1 cellular context compared by ENCODE assay signal in the genomic region with DNA sequence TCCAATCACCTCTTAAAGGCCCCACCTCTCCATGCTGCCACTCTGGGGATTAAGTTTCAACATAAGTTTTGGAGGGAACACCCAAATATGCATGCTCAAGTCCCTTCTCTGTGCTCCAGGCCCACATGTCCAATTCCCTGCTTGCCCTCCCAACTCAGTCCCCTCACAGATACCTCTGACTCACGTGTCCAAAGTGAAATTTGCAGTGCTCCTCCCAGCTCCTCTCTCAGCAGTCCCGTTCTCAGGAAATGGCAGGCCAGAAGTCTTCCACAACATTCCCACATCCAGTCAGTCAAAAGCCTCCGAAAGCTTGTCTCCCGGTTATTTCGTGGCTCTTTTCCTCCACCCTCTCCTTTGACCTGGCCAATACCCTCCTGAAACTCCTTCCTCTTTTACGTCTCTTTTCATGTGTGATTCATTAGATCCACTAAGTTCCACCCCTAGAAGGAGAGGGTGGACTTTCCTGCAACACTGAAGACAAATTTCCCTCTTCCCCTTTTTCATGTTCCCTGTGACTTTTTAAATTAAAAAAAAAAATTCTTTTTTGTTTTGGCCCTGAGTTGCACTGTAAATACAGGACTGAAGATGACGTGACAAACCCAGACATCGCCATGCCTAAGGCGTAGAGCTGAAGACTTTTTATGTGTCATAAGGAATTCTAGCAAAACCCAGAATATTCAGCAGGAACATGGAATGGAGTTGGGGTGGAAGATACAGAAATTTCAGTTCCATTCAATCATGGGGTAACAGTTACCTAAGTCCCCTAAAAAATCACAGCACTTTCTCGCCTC.
A peak's percentile ranks its signal among the peaks of the same experiment; 100 is the strongest.
TF ChIP-seq lines count a peak whose summit lies in the region.

No MANE protein-coding gene starts in this region.

TF ChIP-seq in liver, 16 proteins besides CTCF, POLR2A, EP300 and RAD21 (continued from another document):
- TF ChIP-seq NR2F2 (IDR thresholded peaks at IDR 0.05): peak; percentile 88
